In the genomic region with DNA sequence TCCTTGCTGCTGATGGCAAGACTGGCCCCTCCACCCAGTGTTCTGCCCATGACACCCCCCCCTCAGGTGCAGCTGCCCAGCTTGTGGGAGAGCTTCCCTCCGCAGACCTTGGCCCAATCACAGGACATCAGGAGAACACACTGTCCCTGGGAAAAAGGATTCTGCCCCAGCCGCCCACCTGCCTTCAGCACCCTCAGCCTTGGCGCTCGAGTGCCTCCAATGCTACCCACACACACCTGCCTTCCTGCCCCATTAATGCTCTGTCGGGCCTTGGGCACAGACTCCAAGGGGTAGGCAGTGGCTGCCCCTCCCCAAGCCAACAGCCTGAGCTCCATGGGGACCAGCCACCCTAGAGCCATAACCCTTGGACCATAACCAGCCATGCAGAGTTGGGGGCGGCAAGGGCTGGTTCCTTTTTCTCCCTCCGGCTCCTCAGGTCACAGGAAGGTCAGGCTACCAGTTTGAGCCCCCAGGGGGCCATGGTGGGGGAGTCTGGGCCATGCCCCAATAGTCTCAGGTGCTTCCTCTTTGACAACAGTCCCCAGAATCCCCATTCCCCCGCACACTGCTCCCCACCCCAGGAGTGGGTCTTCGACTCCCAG, we compare ENCODE assay signal across 11 cellular contexts. TPM values are rescaled to one million over a fixed set of nuclear protein-coding genes. Genes with fewer than 3 reads are reported as not detected.
DNase-seq lines count a peak whose midpoint lies in the region; ATAC-seq and TF ChIP-seq lines count a peak whose summit lies in the region.
"Had no signal": no experiment of that assay in that cellular context is flagged by ENCODE, and none has a peak within 500 bp of the region (broad histone marks: within the 10 kb centered on the region; RNA-seq: fewer than 3 reads in every experiment).

No MANE protein-coding gene starts in this region.

- H3K36me3 ChIP-seq in breast epithelium (no peaks in the 10 kb centered on the region), transverse colon (no peaks in the 10 kb centered on the region), body of pancreas (replicated peaks in 1 of 2; ENCODE audit: insufficient read depth in 1 of 2, low read depth in 2 of 2) (no peaks in the 10 kb centered on the region)
- H3K36me3 ChIP-seq: upper lobe of right lung had no signal

- H3K4me1 ChIP-seq in breast epithelium: no peaks in the 10 kb centered on the region
- H3K4me1 ChIP-seq in transverse colon: peaks cover 7 to 22% (median 16%) of the 10 kb centered on the region in 4 donors
- H3K4me1 ChIP-seq in body of pancreas: peaks cover 20% of the 10 kb centered on the region

- POLR2A ChIA-PET in MCF 10A (lab: Yijun Ruan, JAX): interaction anchor here (0.7 to 2.6 kb wide), 3 partner anchors 15 to 142 kb away, joined by 3 to 12 read pairs (median 7); a partner anchor contains a TSS

- H3K4me3 Mint-ChIP-seq in MCF 10A (ENCODE audit: unreplicated experiment): peak overlapping the region; percentile 83

- TF ChIP-seq POLR2A in breast epithelium (IDR thresholded peaks at IDR 0.05): no peak
- no peak for TF ChIP-seq POLR2A in transverse colon (IDR thresholded peaks at IDR 0.05)
- no peak for TF ChIP-seq POLR2A in body of pancreas (IDR thresholded peaks at IDR 0.05)

- H3K36me3 Mint-ChIP-seq in MCF 10A (ENCODE audit: insufficient read depth, unreplicated experiment): no peaks in the 10 kb centered on the region

- peaks cover 7% of the 10 kb centered on the region for H3K9me3 Mint-ChIP-seq in MCF 10A (ENCODE audit: unreplicated experiment)

- 70 to 83% methylated on average over 2 to 9 of the region's 9 CpGs for WGBS in transverse colon (ENCODE audit: low coverage in 1 of 2), 2 donors
- 78 to 91% methylated on average over 6 to 9 of the region's 9 CpGs for WGBS in body of pancreas, 2 donors

- peaks cover 13% of the 10 kb centered on the region for H3K4me1 Mint-ChIP-seq in MCF 10A (ENCODE audit: insufficient read depth, unreplicated experiment)

- H3K27me3 ChIP-seq in breast epithelium (no peaks in the 10 kb centered on the region), transverse colon (no peaks in the 10 kb centered on the region), body of pancreas (no peaks in the 10 kb centered on the region)
- H3K27me3 ChIP-seq: upper lobe of right lung had no signal

- CTCF ChIA-PET in MCF 10A (lab: Yijun Ruan, JAX): interaction anchor here (0.6 to 1.0 kb wide), 2 partner anchors 17 to 129 kb away, joined by 3 to 5 read pairs; no protein-coding TSS in a partner anchor

- H3K4me3 ChIP-seq in breast epithelium: peak overlapping the region in 1 of 3 donors; percentile 83
- peak overlapping the region; percentile 69 for H3K4me3 ChIP-seq in epithelial cell of proximal tubule (ENCODE audit: low read depth, low read length)
- H3K4me3 ChIP-seq in transverse colon: peak overlapping the region in 1 of 4 donors; percentile 61
- H3K4me3 ChIP-seq in body of pancreas: no peak overlapping the region

- no TSS peak for BruUV-seq in MCF 10A (replicated peaks; lab: Mats Ljungman, UMichigan)

- in situ Hi-C loops in transverse colon (cut with MboI; ENCODE audit: low pct_ligation_motif_present in 1 of 4, low pct_unique_long_range_greater_than_20kb in 1 of 4, low sequenced_read_pairs in 3 of 4): no loop called here

- H3K9me3 ChIP-seq in breast epithelium: no peaks in the 10 kb centered on the region
- no peaks in the 10 kb centered on the region for H3K9me3 ChIP-seq in transverse colon
- no peaks in the 10 kb centered on the region for H3K9me3 ChIP-seq in body of pancreas
- H3K9me3 ChIP-seq: upper lobe of right lung had no signal

- no peak for ATAC-seq in HG03039 (IDR thresholded peaks at IDR 0.05; ENCODE audit: unreplicated experiment)
- no peak for ATAC-seq in body of pancreas

- H3K27ac ChIP-seq in breast epithelium (peak overlapping the region in 1 of 2 donors; percentile 95), transverse colon (peak overlapping the region in 3 of 4 donors; percentile 90 to 95 (median 93)), body of pancreas (peak overlapping the region in 2 of 4 donors; percentile 91 to 93)

- intact Hi-C loops in MCF 10A (cut with micrococcal nuclease): no loop called here
- intact Hi-C loops in breast epithelium (cut with DNase I; ENCODE audit: low total_unique reads): no loop called here
- intact Hi-C loops in transverse colon (cut with DNase I; ENCODE audit: low total_unique reads): no loop called here
- intact Hi-C loops in body of pancreas (cut with DNase I): no loop called here

- DNase-seq in MCF 10A (ENCODE audit: unreplicated experiment) (no peak), breast epithelium (ENCODE audit: low spot score in 2 of 2) (no peak), NAMALWA (ENCODE audit: low spot score) (peak; percentile 93), epithelial cell of proximal tubule (ENCODE audit: low read depth) (no peak), transverse colon (peak; percentile 36), RKO (ENCODE audit: low spot score) (no peak), body of pancreas (no peak)
- DNase-seq: NCI-H1048, upper lobe of right lung had no signal

- no peak for TF ChIP-seq EP300 in transverse colon (IDR thresholded peaks at IDR 0.05; ENCODE audit: low read depth)

- H3K27ac Mint-ChIP-seq in MCF 10A (ENCODE audit: low read depth, unreplicated experiment): peak overlapping the region; percentile 73

- H3K27me3 Mint-ChIP-seq in MCF 10A (ENCODE audit: insufficient read depth, unreplicated experiment): no peaks in the 10 kb centered on the region

- TF ChIP-seq CTCF in MCF 10A (IDR thresholded peaks at IDR 0.05; ENCODE audit: unreplicated experiment) (no peak), breast epithelium (IDR thresholded peaks at IDR 0.05) (no peak), epithelial cell of proximal tubule (conservative IDR thresholded peaks at IDR 0.05; ENCODE audit: low read depth, low read length) (no peak), transverse colon (IDR thresholded peaks at IDR 0.05) (no peak), body of pancreas (IDR thresholded peaks at IDR 0.05) (no peak)

RNA-seq across cellular contexts. Expression of a gene that starts 1.3 kb away (rescaled TPM):
- total RNA-seq in MCF 10A (2022): 3.3 and 4.5 TPM in 2 replicates
- total RNA-seq in breast epithelium: 1 to 10 TPM; 3.2 to 4.6 (median 4.1) TPM
- total RNA-seq in epithelial cell of proximal tubule: 2.2 and 2.5 TPM in 2 replicates
- 1 to 10 TPM; 2.7 to 7.5 (median 5.9) TPM for total RNA-seq in transverse colon
- total RNA-seq in body of pancreas: 1 to 10 TPM; 4.2 to 9.9 TPM

RNA-seq across cellular contexts. Expression of a gene that starts 2.0 kb away (rescaled TPM):
- total RNA-seq in MCF 10A (2022): not detected in 2 replicates
- not detected for total RNA-seq in breast epithelium
- total RNA-seq in epithelial cell of proximal tubule: not detected in 2 replicates
- total RNA-seq in transverse colon: 1 to 10 TPM in 2 of 4 donors, not detected in 2; 2.6 to 5.4 TPM
- total RNA-seq in body of pancreas: not detected
- total RNA-seq: skeletal muscle tissue, upper lobe of right lung had no signal

RNA-seq across cellular contexts. Expression of a gene that starts 10.6 kb away (rescaled TPM):
- not detected in 2 replicates for total RNA-seq in MCF 10A (2022)
- total RNA-seq in breast epithelium: not detected
- 0.36 and 2.1 TPM in 2 replicates for total RNA-seq in epithelial cell of proximal tubule
- not detected for total RNA-seq in transverse colon
- total RNA-seq in body of pancreas: not detected
- total RNA-seq: skeletal muscle tissue, upper lobe of right lung had no signal

RNA-seq across cellular contexts. Expression of a gene that starts 15.6 kb away (rescaled TPM):
- total RNA-seq in MCF 10A (2022): 86.0 and 90.1 TPM in 2 replicates
- total RNA-seq in breast epithelium: 10 to 100 TPM in 2 of 3 donors, 1 to 10 TPM in 1; 5.6 to 22.8 (median 21.4) TPM
- 5.7 and 37.1 TPM in 2 replicates for total RNA-seq in epithelial cell of proximal tubule
- total RNA-seq in transverse colon: 10 to 100 TPM; 15.3 to 80.1 (median 50.8) TPM
- 100 to 1,000 TPM in 1 of 2 donors, 10 to 100 TPM in 1; 18.2 to 116 TPM for total RNA-seq in body of pancreas

RNA-seq across cellular contexts. Expression of a gene that starts 20.5 kb away (rescaled TPM):
- total RNA-seq in MCF 10A (2022): 0.44 TPM in 1 of 2 replicates, not detected in the other
- 1 to 10 TPM; 1.9 to 6.2 (median 4.8) TPM for total RNA-seq in breast epithelium
- total RNA-seq in epithelial cell of proximal tubule: 11.4 and 22.3 TPM in 2 replicates
- 1 to 10 TPM; 1.2 to 2.2 (median 1.6) TPM for total RNA-seq in transverse colon
- total RNA-seq in body of pancreas: 1 to 10 TPM; 1.0 to 2.0 TPM

Comparison
In these comparisons a context has a peak if more than half of its experiments do, and no peak if none do; other contexts are left out.
1. DNase-seq: peak in NAMALWA (single experiment) and transverse colon (single experiment); none in MCF 10A (single experiment), breast epithelium (0 of 2), epithelial cell of proximal tubule (single experiment), RKO (single experiment) and body of pancreas (0 of 4).